8 cellular contexts compared by ENCODE assay signal in genomic region chr1:204461331-204462228, GRCh38. TPM values are rescaled to one million over a fixed set of nuclear protein-coding genes. Genes with fewer than 3 reads are reported as not detected.
DNase-seq lines count a peak whose midpoint lies in the region; TF ChIP-seq lines count a peak whose summit lies in the region.

No MANE protein-coding gene starts in this region.

- DNase-seq in stimulated activated CD4-positive, alpha-beta T cell treated with anti-CD3 and anti-CD28 coated beads, Interleukin-4, amount 100 ng/mL, for 1 hour = peak; percentile 31
- no peak for DNase-seq in stimulated activated CD4-positive, alpha-beta T cell treated with anti-CD3 and anti-CD28 coated beads, Interleukin-2, amount 100 ng/mL, for 48 hours
- peak; percentile 24 to 33 for DNase-seq in activated CD4-positive, alpha-beta T cell treated with anti-CD3 and anti-CD28 coated beads, Interleukin-2, amount 50 U/mL, for 4 hours
- DNase-seq in left ventricle myocardium inferior = peak; percentile 52
- no peak for DNase-seq in uterus
- no peak for DNase-seq in COLO668 (lab: John Stamatoyannopoulos, UW; ENCODE audit: unreplicated experiment)
- DNase-seq in NCI-H2171 treated with DMSO at 0.1 percent for 48 hours (lab: John Stamatoyannopoulos, UW) = no peak
- DNase-seq in activated CD4-positive, CD25-positive, alpha-beta regulatory T cell treated with anti-CD3 and anti-CD28 coated beads, Interleukin-2, amount 50 U/mL, for 72 hours = no peak

- H3K36me3 ChIP-seq in left ventricle myocardium inferior (peaks cover 56% of the 10 kb centered on the region), uterus (no peaks in the 10 kb centered on the region)

- H3K27ac ChIP-seq in left ventricle myocardium inferior (replicated peaks) (peak overlapping the region; percentile 97), uterus (peak overlapping the region; percentile 25 to 36)

- H3K4me3 ChIP-seq in left ventricle myocardium inferior = peak overlapping the region; percentile 19
- H3K4me3 ChIP-seq in uterus = no peak overlapping the region

- peaks cover 84% of the 10 kb centered on the region for H3K4me1 ChIP-seq in left ventricle myocardium inferior
- peaks cover 0 to 14% of the 10 kb centered on the region in 2 donors for H3K4me1 ChIP-seq in uterus

- no peaks in the 10 kb centered on the region for H3K27me3 ChIP-seq in left ventricle myocardium inferior (ENCODE audit: low read depth)
- H3K27me3 ChIP-seq in uterus = no peaks in the 10 kb centered on the region

- no peak for TF ChIP-seq POLR2A in uterus (IDR thresholded peaks at IDR 0.05)

- intact Hi-C loops in left ventricle myocardium inferior (cut with micrococcal nuclease) (no loop called here), uterus (cut with DNase I; ENCODE audit: low total_unique reads) (no loop called here)

- H3K9me3 ChIP-seq in left ventricle myocardium inferior (replicated peaks) (no peaks in the 10 kb centered on the region), uterus (no peaks in the 10 kb centered on the region)

- TF ChIP-seq CTCF in left ventricle myocardium inferior (IDR thresholded peaks at IDR 0.05; ENCODE audit: borderline replicate concordance) (no peak), uterus (IDR thresholded peaks at IDR 0.05) (no peak)

RNA-seq across cellular contexts. Expression of gene PIK3C2B, which starts 33.0 kb away (rescaled TPM):
- total RNA-seq in left ventricle myocardium inferior (18.5 TPM), uterus (10 to 100 TPM in 3 of 4 donors, 1 to 10 TPM in 1; 7.4 to 81.5 (median 38.3) TPM)

RNA-seq across cellular contexts. Expression of gene PPP1R15B, which starts 50.0 kb away (rescaled TPM):
- total RNA-seq in left ventricle myocardium inferior (20.5 TPM), uterus (10 to 100 TPM; 20.5 to 58.9 (median 46.4) TPM)

RNA-seq across cellular contexts. Expression of gene MDM4, which starts 54.6 kb away (rescaled TPM):
- total RNA-seq in left ventricle myocardium inferior = 29.3 TPM
- 100 to 1,000 TPM in 3 of 4 donors, 10 to 100 TPM in 1; 31.0 to 141 (median 134) TPM for total RNA-seq in uterus

Comparison
In these comparisons a context has a peak if more than half of its experiments do, and no peak if none do; other contexts are left out.
1. DNase-seq: peak in stimulated activated CD4-positive, alpha-beta T cell treated with anti-CD3 and anti-CD28 coated beads, Interleukin-4, amount 100 ng/mL, for 1 hour (single experiment), activated CD4-positive, alpha-beta T cell treated with anti-CD3 and anti-CD28 coated beads, Interleukin-2, amount 50 U/mL, for 4 hours (2 of 2) and left ventricle myocardium inferior (single experiment); none in stimulated activated CD4-positive, alpha-beta T cell treated with anti-CD3 and anti-CD28 coated beads, Interleukin-2, amount 100 ng/mL, for 48 hours (0 of 2), uterus (0 of 2), COLO668 (single experiment), NCI-H2171 treated with DMSO at 0.1 percent for 48 hours (single experiment) and activated CD4-positive, CD25-positive, alpha-beta regulatory T cell treated with anti-CD3 and anti-CD28 coated beads, Interleukin-2, amount 50 U/mL, for 72 hours (single experiment).